ENCODE assay signal across 26 cellular contexts in the genomic region with DNA sequence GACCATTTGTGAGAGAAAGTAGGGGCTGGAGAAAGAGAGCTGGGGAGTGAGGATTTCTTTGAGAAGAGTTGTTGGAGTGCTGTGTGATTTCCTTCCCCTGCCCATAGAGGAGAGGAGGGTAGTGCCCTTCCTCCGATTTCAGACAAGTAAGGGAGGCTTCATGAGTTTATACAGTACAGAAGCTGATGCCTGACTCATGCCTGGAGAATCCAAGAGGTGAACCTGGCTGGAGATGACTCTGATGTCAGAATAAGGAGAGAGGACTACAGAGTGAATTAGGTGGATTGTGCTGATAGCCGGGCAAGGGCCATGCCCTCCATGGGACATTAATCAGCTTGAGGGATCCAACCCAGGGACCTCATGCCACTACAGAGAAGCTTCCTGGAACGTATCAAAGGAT.
DNase-seq lines count a peak whose midpoint lies in the region; ATAC-seq, FAIRE-seq and TF ChIP-seq lines count a peak whose summit lies in the region.
"Had no signal": no experiment of that assay in that cellular context is flagged by ENCODE, and none has a peak within 500 bp of the region (broad histone marks: within the 10 kb centered on the region; RNA-seq: fewer than 3 reads in every experiment).

No MANE protein-coding gene starts in this region.

- H3K79me2 ChIP-seq in PC-3 (ENCODE audit: low read length): no peaks in the 10 kb centered on the region

- H3K23ac ChIP-seq in neuronal stem cell (ENCODE audit: low read depth, low read length, poor library complexity): no peak overlapping the region

- no peaks in the 10 kb centered on the region for H3K4me1 ChIP-seq in PC-3 (ENCODE audit: insufficient read depth, low read length)
- peaks cover 0 to 6% (median 0%) of the 10 kb centered on the region in 9 donors for H3K4me1 ChIP-seq in heart right ventricle
- H3K4me1 ChIP-seq in transverse colon: no peaks in the 10 kb centered on the region
- peaks cover 0 to 2% of the 10 kb centered on the region in 2 donors for H3K4me1 ChIP-seq in neuronal stem cell (ENCODE audit: control insufficient read depth in 2 of 2, insufficient read depth in 1 of 2, low read depth in 1 of 2, low read length in 2 of 2)
- H3K4me1 ChIP-seq in stomach: no peaks in the 10 kb centered on the region

- no peak overlapping the region for H3K4ac ChIP-seq in neuronal stem cell (ENCODE audit: low read length)

- intact Hi-C loops in PC-3 (cut with micrococcal nuclease): no loop called here
- intact Hi-C loops in heart right ventricle (cut with DNase I): loop anchor here in 1 of 10 donors (10.0 kb wide), 1 partner anchor 195 kb away; no protein-coding TSS in a partner anchor
- intact Hi-C loops in transverse colon (cut with DNase I; ENCODE audit: low total_unique reads): no loop called here
- intact Hi-C loops in stomach (cut with DNase I; ENCODE audit: low total_unique reads): no loop called here

- POLR2A ChIA-PET in PC-3 (lab: Charles Lee; ENCODE audit: unreplicated experiment): no interaction called here

- H3F3A ChIP-seq in PC-3 (ENCODE audit: low read length, unreplicated experiment): no peaks in the 10 kb centered on the region

- FAIRE-seq in bronchial epithelial cell (lab: Jason Lieb, UNC): no peak
- FAIRE-seq: GM19239 had no signal

- H3K27me3 ChIP-seq in PC-3 (ENCODE audit: low read length): 0 out of 2 replicates have a peak, but pooled peaks cover 3% of the 10 kb centered on the region
- H3K27me3 ChIP-seq in bronchial epithelial cell (ENCODE audit: control insufficient read depth, insufficient read depth, low read length): no peaks in the 10 kb centered on the region
- no peaks in the 10 kb centered on the region for H3K27me3 ChIP-seq in heart right ventricle
- H3K27me3 ChIP-seq in transverse colon: no peaks in the 10 kb centered on the region
- peaks cover 0 to 6% (median 0%) of the 10 kb centered on the region in 3 experiments for H3K27me3 ChIP-seq in neuronal stem cell (ENCODE audit: control insufficient read depth in 3 of 3, insufficient read depth in 3 of 3, low read depth in 1 of 3, low read length in 3 of 3)
- H3K27me3 ChIP-seq in stomach: no peaks in the 10 kb centered on the region
- H3K27me3 ChIP-seq: MG63 had no signal

- no TSS peak for BruUV-seq in PC-3 (replicated peaks; lab: Mats Ljungman, UMichigan)

- ATAC-seq in PC-3 (peak; percentile 45; the same call in 1 of the 2 replicates), heart right ventricle (no peak)
- ATAC-seq: GM23338, SK-N-SH treated with all-trans-retinoic acid at 6 μM for 48 hours had no signal

- H3K27ac ChIP-seq in PC-3 (ENCODE audit: low read length) (no peak overlapping the region), heart right ventricle (no peak overlapping the region), transverse colon (no peak overlapping the region), neuronal stem cell (replicated peaks; ENCODE audit: low read length) (no peak overlapping the region), stomach (no peak overlapping the region)
- H3K27ac ChIP-seq: KMS-11 had no signal

- no peak overlapping the region for H2BK12ac ChIP-seq in neuronal stem cell (ENCODE audit: low read length)

- no peak overlapping the region for H2BK5ac ChIP-seq in neuronal stem cell (ENCODE audit: low read length)

- H2BK120ac ChIP-seq in neuronal stem cell (ENCODE audit: low read depth, low read length): no peak overlapping the region

- no peak overlapping the region for H4K91ac ChIP-seq in neuronal stem cell (ENCODE audit: low read depth, low read length, poor library complexity)

- 78 to 85% methylated on average over 3 of the region's 3 CpGs for WGBS in heart right ventricle, 2 donors
- WGBS in transverse colon (ENCODE audit: low coverage in 1 of 2), 2 donors: 64 to 86% methylated on average over 3 of the region's 3 CpGs
- WGBS in neuronal stem cell (ENCODE audit: extremely low coverage in 2 of 2, insufficient read length in 2 of 2, insufficient replicate concordance in 1 of 2), 2 donors: no CpG with 5 or more reads among the region's 3 CpGs
- 67 to 90% (median 83%) methylated on average over 3 of the region's 3 CpGs for WGBS in stomach, 5 donors

- no peak for TF ChIP-seq EP300 in transverse colon (IDR thresholded peaks at IDR 0.05; ENCODE audit: low read depth)
- no peak for TF ChIP-seq EP300 in stomach (IDR thresholded peaks at IDR 0.05)

- no peak overlapping the region for H3K4me2 ChIP-seq in PC-3 (ENCODE audit: low read length)
- H3K4me2 ChIP-seq in neuronal stem cell (ENCODE audit: insufficient read depth, low read length, poor library complexity, severe bottlenecking): no peak overlapping the region
- H3K4me2 ChIP-seq: GM23338, KMS-11 had no signal

- H3K9ac ChIP-seq in PC-3 (ENCODE audit: low read length) (no peak overlapping the region), neuronal stem cell (ENCODE audit: low read depth, low read length, poor library complexity) (no peak overlapping the region)
- H3K9ac ChIP-seq: KMS-11 had no signal

- H3K14ac ChIP-seq in neuronal stem cell (ENCODE audit: low read length): no peak overlapping the region

- TF ChIP-seq POLR2A in transverse colon (IDR thresholded peaks at IDR 0.05): no peak
- no peak for TF ChIP-seq POLR2A in stomach (IDR thresholded peaks at IDR 0.05)

- no peak overlapping the region for H2BK15ac ChIP-seq in neuronal stem cell (ENCODE audit: low read length)

- CTCF ChIA-PET in PC-3 (lab: Charles Lee): no interaction called here

- in situ Hi-C loops in transverse colon (cut with MboI; ENCODE audit: low pct_ligation_motif_present in 1 of 4, low pct_unique_long_range_greater_than_20kb in 1 of 4, low sequenced_read_pairs in 3 of 4): loop anchor here in 2 of 4 donors (25.0 kb wide), 2 partner anchors 477 to 502 kb away; no protein-coding TSS in a partner anchor

- DNase-seq in HS-27A (ENCODE audit: low read depth) (peak; percentile 40), PC-3 (peak; percentile 49), bronchial epithelial cell (ENCODE audit: low read depth) (peak; percentile 51), renal cortical epithelial cell (ENCODE audit: low read depth) (peak; percentile 65), heart right ventricle (no peak), transverse colon (no peak), neuronal stem cell (ENCODE audit: low spot score) (no peak), stomach (no peak)
- DNase-seq: CD4-positive, CD25-positive, alpha-beta regulatory T cell; COR-L47; DMS 273 treated with DMSO at 0.1 percent for 48 hours; DND-41; GDM1; MG63; NCI-H1048; NCI-H1436; NCI-H2029; NCI-H2171; NCI-H446 treated with DMSO at 0.1 percent for 48 hours; NCI-H748 treated with DMSO at 0.1 percent for 48 hours; SHP77 treated with DMSO at 0.1 percent for 48 hours; T-helper 1 cell had no signal

- H3K79me1 ChIP-seq in neuronal stem cell (ENCODE audit: low read depth, low read length): no peaks in the 10 kb centered on the region

- no peaks in the 10 kb centered on the region for H4K20me1 ChIP-seq in PC-3 (ENCODE audit: low read length)

- no peaks in the 10 kb centered on the region for H3K36me3 ChIP-seq in PC-3 (ENCODE audit: low read depth, low read length)
- no peaks in the 10 kb centered on the region for H3K36me3 ChIP-seq in bronchial epithelial cell (ENCODE audit: control insufficient read depth, insufficient read depth, low read length)
- no peaks in the 10 kb centered on the region for H3K36me3 ChIP-seq in heart right ventricle
- no peaks in the 10 kb centered on the region for H3K36me3 ChIP-seq in transverse colon
- no peaks in the 10 kb centered on the region for H3K36me3 ChIP-seq in neuronal stem cell (replicated peaks in 1 of 2; ENCODE audit: control insufficient read depth in 2 of 2, insufficient read depth in 2 of 2, low read length in 2 of 2)
- no peaks in the 10 kb centered on the region for H3K36me3 ChIP-seq in stomach
- H3K36me3 ChIP-seq: MG63 had no signal

- H3K18ac ChIP-seq in neuronal stem cell (ENCODE audit: low read length): no peak overlapping the region

- TF ChIP-seq CTCF in PC-3 (conservative IDR thresholded peaks at IDR 0.05; ENCODE audit: low read depth, low read length) (no peak), bronchial epithelial cell (IDR thresholded peaks at IDR 0.05; ENCODE audit: insufficient read depth, low read length, severe bottlenecking) (no peak), heart right ventricle (IDR thresholded peaks at IDR 0.05) (no peak), transverse colon (IDR thresholded peaks at IDR 0.05) (no peak), stomach (IDR thresholded peaks at IDR 0.05) (no peak)

- no peak overlapping the region for H4K8ac ChIP-seq in neuronal stem cell (ENCODE audit: low read depth, low read length)

- H3K4me3 ChIP-seq in PC-3 (ENCODE audit: low read length) (no peak overlapping the region), bronchial epithelial cell (ENCODE audit: low read depth, low read length) (no peak overlapping the region), heart right ventricle (no peak overlapping the region), transverse colon (no peak overlapping the region), neuronal stem cell (ENCODE audit: low read length in 2 of 2) (no peak overlapping the region), stomach (no peak overlapping the region)
- H3K4me3 ChIP-seq: GM23338, MG63 had no signal

- H3K9me3 ChIP-seq in PC-3 (ENCODE audit: low read length) (no peaks in the 10 kb centered on the region), heart right ventricle (no peaks in the 10 kb centered on the region), transverse colon (no peaks in the 10 kb centered on the region), neuronal stem cell (replicated peaks in 1 of 2; ENCODE audit: control insufficient read depth in 2 of 2, insufficient read depth in 1 of 2, low read depth in 1 of 2, low read length in 2 of 2) (no peaks in the 10 kb centered on the region), stomach (no peaks in the 10 kb centered on the region)
- H3K9me3 ChIP-seq: MG63 had no signal

- H2AK5ac ChIP-seq in neuronal stem cell (ENCODE audit: low read depth, low read length): no peak overlapping the region

- H2AFZ ChIP-seq in PC-3 (ENCODE audit: low read length): no peak overlapping the region
- H2AFZ ChIP-seq in neuronal stem cell (ENCODE audit: low read length): no peak overlapping the region

- no peaks in the 10 kb centered on the region for H3K9me2 ChIP-seq in PC-3 (replicated peaks; ENCODE audit: low read length)

Comparison
In these comparisons a context has a peak if more than half of its experiments do, and no peak if none do; other contexts are left out.
1. DNase-seq: peak in HS-27A (single experiment), PC-3 (single experiment), bronchial epithelial cell (single experiment) and renal cortical epithelial cell (single experiment); none in heart right ventricle (0 of 2), transverse colon (single experiment), neuronal stem cell (single experiment) and stomach (single experiment).